ENCODE assay signal across 28 cellular contexts in the genomic region with DNA sequence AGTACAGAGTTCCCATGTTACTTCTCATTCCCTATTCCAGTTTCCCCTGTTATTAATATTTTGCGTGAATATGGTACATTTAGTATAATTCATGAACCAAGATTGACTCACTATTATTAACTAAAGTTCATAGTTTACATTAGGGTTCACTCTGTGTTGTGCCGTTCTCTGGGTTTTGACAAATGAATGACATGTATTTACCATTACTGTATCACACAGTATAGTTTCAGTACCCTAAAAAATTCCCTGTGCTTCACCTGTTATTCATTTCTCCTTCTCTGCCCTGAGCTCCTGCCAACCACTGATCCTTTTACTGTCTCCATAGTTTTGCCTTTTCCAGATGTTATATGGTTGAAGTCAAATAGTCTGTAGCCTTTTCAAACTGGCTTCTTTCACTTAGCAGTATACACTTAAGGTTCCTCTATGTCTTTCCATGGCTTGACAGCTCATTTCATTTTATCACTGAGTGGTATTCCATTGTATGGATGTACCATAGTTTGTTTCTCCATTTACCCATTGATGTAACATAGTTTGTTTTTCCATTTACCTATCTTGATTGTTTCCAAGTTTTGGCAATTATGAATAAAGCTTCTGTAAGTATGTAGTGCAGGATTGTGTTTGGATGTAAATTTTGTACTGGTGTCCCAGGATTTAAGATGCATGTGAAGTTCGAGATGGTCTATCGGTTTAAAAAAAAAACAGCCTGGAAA. TPM values are rescaled to one million over a fixed set of nuclear protein-coding genes. Genes with fewer than 3 reads are reported as not detected.
DNase-seq lines count a peak whose midpoint lies in the region; ATAC-seq and TF ChIP-seq lines count a peak whose summit lies in the region.
"Had no signal": no experiment of that assay in that cellular context is flagged by ENCODE, and none has a peak within 500 bp of the region (broad histone marks: within the 10 kb centered on the region; RNA-seq: fewer than 3 reads in every experiment).

No MANE protein-coding gene starts in this region.

- H3K4me2 ChIP-seq in OCI-LY3 (ENCODE audit: low read length) (peak overlapping the region; percentile 3; the same call in 1 of the 2 replicates), smooth muscle cell (no peak overlapping the region)
- H3K4me2 ChIP-seq: BLaER1, hepatocyte had no signal

- H3K27ac ChIP-seq in OCI-LY3 (ENCODE audit: low read length) (no peak overlapping the region), epithelial cell of prostate (peak overlapping the region; percentile 86), smooth muscle cell (ENCODE audit: low read depth) (peak overlapping the region; percentile 28)
- H3K27ac ChIP-seq: BLaER1, hepatocyte, right atrium auricular region, RWPE1, vagina had no signal

- no peaks in the 10 kb centered on the region for H3F3A ChIP-seq in smooth muscle cell (ENCODE audit: low read depth)

- ATAC-seq in GM18870 (IDR thresholded peaks at IDR 0.05; ENCODE audit: unreplicated experiment), result peak; percentile 33
- ATAC-seq: activated naive CD8-positive, alpha-beta T cell treated with anti-CD3 and anti-CD28 coated beads, Interleukin-2, amount 50 U/mL, for 24 hours; activated T-cell treated with anti-CD3 and anti-CD28 coated beads, Interleukin-2, amount 50 U/mL, for 72 hours; left cardiac atrium; stimulated activated naive CD8-positive, alpha-beta T cell treated with anti-CD3 and anti-CD28 coated beads, Interleukin-15, amount 100 ng/mL, for 72 hours had no signal

- H3K79me2 ChIP-seq in OCI-LY3 (ENCODE audit: low read length), result no peaks in the 10 kb centered on the region
- H3K79me2 ChIP-seq in smooth muscle cell (ENCODE audit: low read depth), result peaks cover 9% of the 10 kb centered on the region

- H3K27me3 ChIP-seq in OCI-LY3 (ENCODE audit: low read depth, low read length) (no peaks in the 10 kb centered on the region), smooth muscle cell (ENCODE audit: low read depth) (no peaks in the 10 kb centered on the region), BE2C (no peaks in the 10 kb centered on the region)
- H3K27me3 ChIP-seq: BLaER1, hepatocyte, right atrium auricular region, spleen, vagina had no signal

- H3K9me3 ChIP-seq in OCI-LY3 (ENCODE audit: insufficient read depth, low read length) (no peaks in the 10 kb centered on the region), smooth muscle cell (replicated peaks; ENCODE audit: low read depth) (no peaks in the 10 kb centered on the region), BE2C (no peaks in the 10 kb centered on the region)
- H3K9me3 ChIP-seq: right atrium auricular region, vagina had no signal

- no peaks in the 10 kb centered on the region for H3K36me3 ChIP-seq in OCI-LY3 (replicated peaks; ENCODE audit: low read depth, low read length)
- no peaks in the 10 kb centered on the region for H3K36me3 ChIP-seq in smooth muscle cell (ENCODE audit: low read depth)
- no peaks in the 10 kb centered on the region for H3K36me3 ChIP-seq in BE2C
- H3K36me3 ChIP-seq: right atrium auricular region, spleen, vagina had no signal

- TF ChIP-seq CTCF in OCI-LY3 (IDR thresholded peaks at IDR 0.05; ENCODE audit: low read depth, low read length) (no peak), smooth muscle cell (IDR thresholded peaks at IDR 0.05; ENCODE audit: borderline replicate concordance, insufficient read depth, poor library complexity, severe bottlenecking) (no peak), BE2C (IDR thresholded peaks at IDR 0.05; ENCODE audit: low read depth, low read length) (no peak)

- 97% methylated on average over 4 of the region's 4 CpGs for WGBS in smooth muscle cell (ENCODE audit: low lambda C conversion rate)

- no peaks in the 10 kb centered on the region for H4K20me1 ChIP-seq in OCI-LY3 (ENCODE audit: insufficient read depth, low read length)
- no peaks in the 10 kb centered on the region for H4K20me1 ChIP-seq in smooth muscle cell (ENCODE audit: low read depth)

- no peak overlapping the region for H2AFZ ChIP-seq in OCI-LY3 (ENCODE audit: low read depth, low read length)
- H2AFZ ChIP-seq in smooth muscle cell (ENCODE audit: low read depth), result no peak overlapping the region
- H2AFZ ChIP-seq: hepatocyte had no signal

- H3K4me1 ChIP-seq in OCI-LY3 (ENCODE audit: low read length) (peaks cover 20% of the 10 kb centered on the region), smooth muscle cell (ENCODE audit: low read depth) (no peaks in the 10 kb centered on the region), BE2C (no peaks in the 10 kb centered on the region)
- H3K4me1 ChIP-seq: vagina had no signal

- H3K9ac ChIP-seq in OCI-LY3 (ENCODE audit: low read length) (no peak overlapping the region), smooth muscle cell (ENCODE audit: low read depth) (no peak overlapping the region)
- H3K9ac ChIP-seq: BLaER1 had no signal

- DNase-seq in epithelial cell of prostate (ENCODE audit: low read depth, low spot score) (no peak), smooth muscle cell (lab: John Stamatoyannopoulos, UW; ENCODE audit: unreplicated experiment) (no peak), iPS-NIHi7 (ENCODE audit: extremely low spot score) (no peak), kidney tubule cell (ENCODE audit: low spot score) (no peak), NCI-H345 (lab: John Stamatoyannopoulos, UW) (no peak), BE2C (no peak)
- DNase-seq: activated CD4-positive, alpha-beta T cell treated with anti-CD3 and anti-CD28 coated beads, Interleukin-2, amount 50 U/mL, for 4 hours; activated naive CD8-positive, alpha-beta T cell treated with anti-CD3 and anti-CD28 coated beads, Interleukin-2, amount 50 U/mL, for 24 hours; activated T-cell treated with anti-CD3 and anti-CD28 coated beads, Interleukin-2, amount 50 U/mL, for 72 hours; central memory CD4-positive, alpha-beta T cell; GOT3; left cardiac atrium; NCI-H1092 treated with DMSO at 0.1 percent for 48 hours; NCI-H187; NCI-H2171; NCI-H510A treated with DMSO at 0.1 percent for 48 hours; posterior cingulate gyrus; spleen; stimulated activated CD4-positive, alpha-beta T cell treated with anti-CD3 and anti-CD28 coated beads, Interleukin-2, amount 100 ng/mL, for 24 hours; stimulated activated naive CD8-positive, alpha-beta T cell treated with anti-CD3 and anti-CD28 coated beads, Interleukin-15, amount 100 ng/mL, for 72 hours had no signal

- H3K4me3 ChIP-seq in OCI-LY3 (ENCODE audit: low read length) (no peak overlapping the region), smooth muscle cell (no peak overlapping the region), BE2C (ENCODE audit: low read depth, low read length) (no peak overlapping the region)
- H3K4me3 ChIP-seq: BLaER1, hepatocyte, right atrium auricular region, spleen, vagina had no signal

RNA-seq across cellular contexts. Expression of gene CDK14, which starts 58.8 kb away (rescaled TPM):
- total RNA-seq in smooth muscle cell, result 5.3 and 11.2 TPM in 2 replicates
- polyA plus RNA-seq in smooth muscle cell, result 4.1 and 5.1 TPM in 2 replicates
- polyA plus RNA-seq in BE2C (2012; ENCODE audit: insufficient read depth, insufficient read length, low read depth), result 1.4 TPM
- total RNA-seq: G401 had no signal
